16 cellular contexts compared by ENCODE assay signal in the genomic region with DNA sequence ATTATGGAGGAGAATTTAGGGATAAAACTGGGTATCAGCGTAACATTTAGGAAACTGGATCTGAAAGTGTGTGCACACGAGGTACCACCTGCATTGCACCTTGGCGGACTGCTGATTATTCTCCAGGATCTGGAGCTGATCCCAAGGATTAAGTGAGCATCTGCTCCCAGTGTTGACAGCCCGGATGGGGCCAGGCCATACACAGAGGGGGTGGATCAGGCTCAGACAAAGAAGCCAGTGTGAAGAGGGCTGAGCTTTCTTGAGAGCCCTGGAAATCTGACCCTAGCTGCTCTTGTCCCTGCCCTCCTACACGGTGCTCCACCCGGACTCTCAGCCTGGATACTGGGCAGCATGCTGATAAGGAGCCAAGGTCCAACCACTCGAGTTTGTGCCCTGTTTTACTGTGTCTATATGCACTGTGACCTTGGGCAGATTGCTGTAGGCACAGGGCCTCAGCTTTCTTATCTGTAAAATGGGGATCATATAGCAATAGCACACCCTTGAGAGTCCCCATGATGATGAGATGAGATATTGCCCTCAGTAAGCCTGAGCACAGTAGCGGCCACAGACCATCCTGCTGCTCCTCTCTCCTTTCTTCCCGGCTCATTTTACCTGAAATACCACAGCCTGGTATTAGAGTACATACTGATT.
"Had no signal": no experiment of that assay in that cellular context is flagged by ENCODE, and none has a peak within 500 bp of the region (broad histone marks: within the 10 kb centered on the region; RNA-seq: fewer than 3 reads in every experiment).

No MANE protein-coding gene starts in this region.

- H3K9me3 Mint-ChIP-seq: activated naive CD4-positive, alpha-beta T cell treated with anti-CD3 and anti-CD28 coated beads, Interleukin-2, amount 50 U/mL, for 24 hours; activated T-cell treated with anti-CD3 and anti-CD28 coated beads, Interleukin-2, amount 50 U/mL, for 4 hours had no signal

- H3K27me3 Mint-ChIP-seq: activated B cell treated with CpG ODN at 0.5 μM for 24 hours; activated CD4-positive, alpha-beta T cell treated with anti-CD3 and anti-CD28 coated beads, Interleukin-2, amount 10 ng/mL, durations not matched to agents 24 days and 14 days; activated naive CD4-positive, alpha-beta T cell treated with anti-CD3 and anti-CD28 coated beads, Interleukin-2, amount 50 U/mL, for 24 hours had no signal

- H3K9ac ChIP-seq: parathyroid adenoma had no signal

- H3K36me3 Mint-ChIP-seq: activated naive CD4-positive, alpha-beta T cell treated with anti-CD3 and anti-CD28 coated beads, Interleukin-2, amount 50 U/mL, for 24 hours; naive thymus-derived CD8-positive, alpha-beta T cell had no signal

- H3K9me3 ChIP-seq: ascending aorta, lower lobe of right lung, sigmoid colon, tibial artery had no signal

- H3K4me1 Mint-ChIP-seq: activated B cell treated with CpG ODN at 0.5 μM for 24 hours; activated CD4-positive, alpha-beta T cell treated with anti-CD3 and anti-CD28 coated beads, Interleukin-2, amount 10 ng/mL, durations not matched to agents 24 days and 14 days; activated naive CD4-positive, alpha-beta T cell treated with anti-CD3 and anti-CD28 coated beads, Interleukin-2, amount 50 U/mL, for 24 hours; naive thymus-derived CD8-positive, alpha-beta T cell had no signal

- H3K4me1 ChIP-seq: ascending aorta, lower lobe of right lung, parathyroid adenoma, sigmoid colon, tibial artery had no signal

- H3K27ac Mint-ChIP-seq: activated B cell treated with CpG ODN at 0.5 μM for 24 hours; activated CD4-positive, alpha-beta T cell treated with anti-CD3 and anti-CD28 coated beads, Interleukin-2, amount 10 ng/mL, durations not matched to agents 24 days and 14 days; activated CD8-positive, alpha-beta T cell treated with anti-CD3 and anti-CD28 coated beads, Interleukin-2, amount 10 ng/mL, durations not matched to agents 7 days and 5 days; activated naive CD4-positive, alpha-beta T cell treated with anti-CD3 and anti-CD28 coated beads, Interleukin-2, amount 50 U/mL, for 24 hours; naive thymus-derived CD8-positive, alpha-beta T cell had no signal

- H3K27me3 ChIP-seq: ascending aorta, sigmoid colon, tibial artery had no signal

- H3K36me3 ChIP-seq: ascending aorta, lower lobe of right lung, sigmoid colon, tibial artery had no signal

- DNase-seq: activated B cell treated with CpG ODN at 0.5 μM for 24 hours; activated CD4-positive, alpha-beta T cell treated with anti-CD3 and anti-CD28 coated beads, Interleukin-2, amount 10 ng/mL, durations not matched to agents 24 days and 14 days; activated CD8-positive, alpha-beta T cell treated with anti-CD3 and anti-CD28 coated beads, Interleukin-2, amount 10 ng/mL, durations not matched to agents 7 days and 5 days; activated effector memory CD4-positive, alpha-beta T cell treated with Interleukin-2 at 50 U/mL for 16 hours; activated T-cell treated with anti-CD3 and anti-CD28 coated beads, Interleukin-2, amount 50 U/mL, for 4 hours; dermis blood vessel endothelial cell; effector memory CD4-positive, alpha-beta T cell; hippocampal formation; lower lobe of right lung; naive thymus-derived CD8-positive, alpha-beta T cell; sigmoid colon; stimulated activated naive CD4-positive, alpha-beta T cell; tibial artery had no signal

- H3K4me3 ChIP-seq: ascending aorta, lower lobe of right lung, sigmoid colon, tibial artery had no signal

- H2AFZ ChIP-seq: parathyroid adenoma had no signal

- ATAC-seq: activated CD8-positive, alpha-beta T cell treated with anti-CD3 and anti-CD28 coated beads, Interleukin-2, amount 10 ng/mL, durations not matched to agents 7 days and 5 days; activated T-cell treated with anti-CD3 and anti-CD28 coated beads, Interleukin-2, amount 50 U/mL, for 4 hours; lower lobe of right lung; naive thymus-derived CD8-positive, alpha-beta T cell had no signal

- H3K27ac ChIP-seq: ascending aorta, lower lobe of right lung, parathyroid adenoma, sigmoid colon, tibial artery had no signal

- H3K4me3 Mint-ChIP-seq: activated B cell treated with CpG ODN at 0.5 μM for 24 hours; activated CD4-positive, alpha-beta T cell treated with anti-CD3 and anti-CD28 coated beads, Interleukin-2, amount 10 ng/mL, durations not matched to agents 24 days and 14 days; activated CD8-positive, alpha-beta T cell treated with anti-CD3 and anti-CD28 coated beads, Interleukin-2, amount 10 ng/mL, durations not matched to agents 7 days and 5 days; activated naive CD4-positive, alpha-beta T cell treated with anti-CD3 and anti-CD28 coated beads, Interleukin-2, amount 50 U/mL, for 24 hours; activated T-cell treated with anti-CD3 and anti-CD28 coated beads, Interleukin-2, amount 50 U/mL, for 4 hours; naive thymus-derived CD8-positive, alpha-beta T cell had no signal
